Comparison of ENCODE assay signal across 8 cellular contexts in genomic region chr4:73257242-73257994, GRCh38. TPM values are rescaled to one million over a fixed set of nuclear protein-coding genes. Genes with fewer than 3 reads are reported as not detected.
DNase-seq lines count a peak whose midpoint lies in the region; ATAC-seq, FAIRE-seq and TF ChIP-seq lines count a peak whose summit lies in the region.

No MANE protein-coding gene starts in this region.

- peak overlapping the region; percentile 92 for H3K27ac ChIP-seq in PC-3 (ENCODE audit: low read length)

- no peaks in the 10 kb centered on the region for H3K9me2 ChIP-seq in PC-3 (replicated peaks; ENCODE audit: low read length)

- H3K27me3 Mint-ChIP-seq in activated T-helper 1 cell treated with anti-CD3 and anti-CD28 coated beads, Interleukin-12 subunit alpha, Interleukin-12 subunit beta, Interleukin-2, Interleukin-4 antibody, amounts not matched to agents 30 ng/mL and 10 ng/mL and 1 ng/mL, durations not matched to agents 14 hours and 24 hours and 36 hours (ENCODE audit: insufficient read depth), result no peaks in the 10 kb centered on the region
- no peaks in the 10 kb centered on the region for H3K27me3 Mint-ChIP-seq in natural killer cell (ENCODE audit: low read depth in 2 of 2)

- no peaks in the 10 kb centered on the region for H3K27me3 ChIP-seq in PC-3 (ENCODE audit: low read length)

- H3F3A ChIP-seq in PC-3 (ENCODE audit: low read length, unreplicated experiment), result no peaks in the 10 kb centered on the region

- peak overlapping the region; percentile 99 for H3K4me3 Mint-ChIP-seq in activated T-helper 1 cell treated with anti-CD3 and anti-CD28 coated beads, Interleukin-12 subunit alpha, Interleukin-12 subunit beta, Interleukin-2, Interleukin-4 antibody, amounts not matched to agents 30 ng/mL and 10 ng/mL and 1 ng/mL, durations not matched to agents 14 hours and 24 hours and 36 hours
- peak overlapping the region; percentile 100 for H3K4me3 Mint-ChIP-seq in natural killer cell

- peak overlapping the region; percentile 98 for H3K4me3 ChIP-seq in Jurkat, Clone E6-1 (ENCODE audit: low read length)
- H3K4me3 ChIP-seq in PC-3 (ENCODE audit: low read length), result peak overlapping the region; percentile 90

- peaks cover 52% of the 10 kb centered on the region for H3K4me1 Mint-ChIP-seq in activated T-helper 1 cell treated with anti-CD3 and anti-CD28 coated beads, Interleukin-12 subunit alpha, Interleukin-12 subunit beta, Interleukin-2, Interleukin-4 antibody, amounts not matched to agents 30 ng/mL and 10 ng/mL and 1 ng/mL, durations not matched to agents 14 hours and 24 hours and 36 hours (ENCODE audit: low read depth)
- peaks cover 68 to 70% of the 10 kb centered on the region in 2 donors for H3K4me1 Mint-ChIP-seq in natural killer cell

- ATAC-seq in PC-3 (peak; percentile 25), natural killer cell (peak; percentile 34 to 61 (median 48))

- BruUV-seq in PC-3 (replicated peaks; lab: Mats Ljungman, UMichigan), result no TSS peak

- H3K4me2 ChIP-seq in PC-3 (ENCODE audit: low read length), result peak overlapping the region; percentile 88

- FAIRE-seq in GM19239 (lab: Jason Lieb, UNC), result peak; percentile 92

- DNase-seq in AG20443 (ENCODE audit: low spot score) (peak; percentile 70), GM19239 (ENCODE audit: insufficient read length, low spot score) (no peak), PC-3 (peak; percentile 89), fibroblast of peridontal ligament (ENCODE audit: extremely low read depth) (peak; percentile 90), natural killer cell (peak; percentile 60)
- peak; percentile 67 for DNase-seq in Jurkat, Clone E6-1 (ENCODE audit: low read depth, low spot score)
- peak; percentile 53 for DNase-seq in activated T-helper 1 cell treated with anti-CD3 and anti-CD28 coated beads, Interleukin-12 subunit alpha, Interleukin-12 subunit beta, Interleukin-2, Interleukin-4 antibody, amounts not matched to agents 30 ng/mL and 10 ng/mL and 1 ng/mL, durations not matched to agents 14 hours and 24 hours and 36 hours (ENCODE audit: low spot score)
- peak; percentile 44 for DNase-seq in stimulated activated naive CD4-positive, alpha-beta T cell treated with Interleukin-2 at 50 U/mL for 16 hours (lab: John Stamatoyannopoulos, UW)

- no peaks in the 10 kb centered on the region for H3K9me3 ChIP-seq in PC-3 (ENCODE audit: low read length)

- TF ChIP-seq CTCF in PC-3 (conservative IDR thresholded peaks at IDR 0.05; ENCODE audit: low read depth, low read length), result peak; percentile 92
- TF ChIP-seq CTCF in natural killer cell (IDR thresholded peaks at IDR 0.05), result peak; percentile 79

- peak overlapping the region; percentile 95 for H3K9ac ChIP-seq in PC-3 (ENCODE audit: low read length)

- H3K36me3 ChIP-seq in PC-3 (ENCODE audit: low read depth, low read length), result peaks cover 8% of the 10 kb centered on the region; the same call in 1 of the 2 replicates

- CTCF ChIA-PET in PC-3 (lab: Charles Lee), result interaction anchor here (0.6 to 1.2 kb wide), 3 partner anchors 93 to 143 kb away, joined by 3 to 14 read pairs (median 9); no protein-coding TSS in a partner anchor

- H3K27ac Mint-ChIP-seq in activated T-helper 1 cell treated with anti-CD3 and anti-CD28 coated beads, Interleukin-12 subunit alpha, Interleukin-12 subunit beta, Interleukin-2, Interleukin-4 antibody, amounts not matched to agents 30 ng/mL and 10 ng/mL and 1 ng/mL, durations not matched to agents 14 hours and 24 hours and 36 hours, result peak overlapping the region; percentile 99
- H3K27ac Mint-ChIP-seq in natural killer cell, result peak overlapping the region; percentile 99 to 100

- H3K36me3 Mint-ChIP-seq in activated T-helper 1 cell treated with anti-CD3 and anti-CD28 coated beads, Interleukin-12 subunit alpha, Interleukin-12 subunit beta, Interleukin-2, Interleukin-4 antibody, amounts not matched to agents 30 ng/mL and 10 ng/mL and 1 ng/mL, durations not matched to agents 14 hours and 24 hours and 36 hours (ENCODE audit: low read depth), result peaks cover 18% of the 10 kb centered on the region
- no peaks in the 10 kb centered on the region for H3K36me3 Mint-ChIP-seq in natural killer cell

- peaks cover 87% of the 10 kb centered on the region for H3K79me2 ChIP-seq in PC-3 (ENCODE audit: low read length)

- H2AFZ ChIP-seq in PC-3 (ENCODE audit: low read length), result peak overlapping the region; percentile 72; the same call in 1 of the 2 replicates

- POLR2A ChIA-PET in PC-3 (lab: Charles Lee; ENCODE audit: unreplicated experiment), result interaction anchor here (0.6 to 0.7 kb wide), 2 partner anchors 35 to 109 kb away, joined by 3 read pairs; no protein-coding TSS in a partner anchor

- intact Hi-C loops in PC-3 (cut with micrococcal nuclease) (loop anchor here (1.0 to 10.0 kb wide), 6 partner anchors 34 to 943 kb away; partner anchors contain the start of gene COX18), natural killer cell (cut with micrococcal nuclease) (loop anchor here (1.0 to 5.0 kb wide), 5 partner anchors 34 to 555 kb away; no protein-coding TSS in a partner anchor)
- intact Hi-C loops in activated T-helper 1 cell treated with anti-CD3 and anti-CD28 coated beads, Interleukin-12 subunit alpha, Interleukin-12 subunit beta, Interleukin-2, Interleukin-4 antibody, amounts not matched to agents 30 ng/mL and 10 ng/mL and 1 ng/mL, durations not matched to agents 14 hours and 24 hours and 36 hours (cut with micrococcal nuclease), result loop anchor here (1.0 to 10.0 kb wide), 8 partner anchors 34 to 555 kb away; no protein-coding TSS in a partner anchor

- peaks cover 26% of the 10 kb centered on the region for H3K4me1 ChIP-seq in PC-3 (ENCODE audit: insufficient read depth, low read length)

- no peaks in the 10 kb centered on the region for H3K9me3 Mint-ChIP-seq in activated T-helper 1 cell treated with anti-CD3 and anti-CD28 coated beads, Interleukin-12 subunit alpha, Interleukin-12 subunit beta, Interleukin-2, Interleukin-4 antibody, amounts not matched to agents 30 ng/mL and 10 ng/mL and 1 ng/mL, durations not matched to agents 14 hours and 24 hours and 36 hours
- no peaks in the 10 kb centered on the region for H3K9me3 Mint-ChIP-seq in natural killer cell

- peaks cover 47% of the 10 kb centered on the region for H4K20me1 ChIP-seq in PC-3 (ENCODE audit: low read length)

RNA-seq across cellular contexts. Expression of gene ANKRD17, which starts 1.2 kb away (rescaled TPM):
- 31.4 TPM for polyA plus RNA-seq in Jurkat, Clone E6-1 (2012; ENCODE audit: insufficient read depth, insufficient read length)
- total RNA-seq in PC-3 (2014; rRNA removed) (51.2 and 64.4 TPM in 2 replicates), natural killer cell (10 to 100 TPM; 51.8 to 70.2 (median 63.0) TPM)
- total RNA-seq in activated T-helper 1 cell treated with anti-CD3 and anti-CD28 coated beads, Interleukin-12 subunit alpha, Interleukin-12 subunit beta, Interleukin-2, Interleukin-4 antibody, amounts not matched to agents 30 ng/mL and 10 ng/mL and 1 ng/mL, durations not matched to agents 14 hours and 24 hours and 36 hours, result 68.6 and 72.4 TPM in 2 replicates
